1 cellular context compared by ENCODE assay signal in the genomic region with DNA sequence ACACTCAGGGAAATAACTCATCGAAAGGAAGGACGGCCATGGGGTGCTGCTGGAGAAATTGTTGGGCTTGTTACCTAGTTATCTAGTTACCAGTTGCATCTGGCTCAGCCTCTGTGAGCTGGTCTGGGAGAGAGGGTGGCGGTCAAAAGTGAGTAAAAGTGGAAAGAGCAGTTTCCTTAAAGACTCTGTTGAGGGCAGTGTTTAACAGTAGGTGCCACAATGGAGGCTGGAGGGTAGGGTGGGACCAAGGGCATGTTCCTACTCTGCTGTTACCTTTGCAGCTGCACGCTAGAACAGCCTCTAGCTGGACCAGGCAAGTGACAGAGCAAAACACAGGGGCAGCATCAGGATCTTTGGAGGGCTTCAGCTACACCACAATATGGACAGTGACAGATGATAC.
TF ChIP-seq lines count a peak whose summit lies in the region.

No MANE protein-coding gene starts in this region.

TF ChIP-seq in GM12878, 131 proteins besides CTCF, POLR2A, EP300 and RAD21 (continued from another document):
- TF ChIP-seq SMC3 (IDR thresholded peaks at IDR 0.05; ENCODE audit: borderline replicate concordance, low read length) = peak; percentile 23; the same call in 1 of the 2 replicates
TF ChIP-seq in GM12878: peak in this region for 1.
